In genomic region chr7:133815677-133816210, GRCh38 we compare ENCODE assay signal across 1 cellular context.
TF ChIP-seq lines count a peak whose summit lies in the region.

No MANE protein-coding gene starts in this region.

TF ChIP-seq in HepG2, 621 proteins besides CTCF, POLR2A, EP300 and RAD21 (continued from another document and continues in another):
- TF ChIP-seq ZNF18 (CRISPR knock-in tag; IDR thresholded peaks at IDR 0.05; ENCODE audit: insufficient replicate concordance) (no peak), HNF4G (IDR thresholded peaks at IDR 0.05; ENCODE audit: borderline replicate concordance, low read depth, low read length) (no peak), HNF4G (CRISPR knock-in tag; IDR thresholded peaks at IDR 0.05; ENCODE audit: borderline replicate concordance, low read depth) (no peak), POLR2AphosphoS2 (IDR thresholded peaks at IDR 0.05; ENCODE audit: low read depth, low read length) (no peak), ZMYM2 (CRISPR knock-in tag; IDR thresholded peaks at IDR 0.05) (peak; percentile 50; the same call in 1 of the 2 replicates), ZNF451 (CRISPR knock-in tag; IDR thresholded peaks at IDR 0.05) (no peak), ZGPAT (CRISPR knock-in tag; IDR thresholded peaks at IDR 0.05) (peak; percentile 81), ZNF644 (CRISPR knock-in tag; IDR thresholded peaks at IDR 0.05; ENCODE audit: low read depth) (peak; percentile 96), TSC22D2 (CRISPR knock-in tag; IDR thresholded peaks at IDR 0.05; ENCODE audit: borderline replicate concordance) (no peak), SRY (CRISPR knock-in tag; IDR thresholded peaks at IDR 0.05) (no peak), ZXDC (CRISPR knock-in tag; IDR thresholded peaks at IDR 0.05) (no peak), NR3C1 (CRISPR knock-in tag; IDR thresholded peaks at IDR 0.05) (no peak), ZIK1 (CRISPR knock-in tag; IDR thresholded peaks at IDR 0.05; ENCODE audit: borderline replicate concordance, low read depth) (no peak), DR1 (CRISPR knock-in tag; IDR thresholded peaks at IDR 0.05) (no peak), ZNF772 (CRISPR knock-in tag; IDR thresholded peaks at IDR 0.05) (no peak), ARID4A (CRISPR knock-in tag; IDR thresholded peaks at IDR 0.05; ENCODE audit: borderline replicate concordance) (no peak), ARID3A (IDR thresholded peaks at IDR 0.05; ENCODE audit: low read depth, low read length) (peak; percentile 97), ZNF569 (CRISPR knock-in tag; IDR thresholded peaks at IDR 0.05; ENCODE audit: borderline replicate concordance) (no peak), TOE1 (CRISPR knock-in tag; IDR thresholded peaks at IDR 0.05) (no peak), ZNF83 (CRISPR knock-in tag; IDR thresholded peaks at IDR 0.05; ENCODE audit: borderline replicate concordance) (no peak), GTF3A (CRISPR knock-in tag; conservative IDR thresholded peaks at IDR 0.05) (no peak), PBX3 (CRISPR knock-in tag; IDR thresholded peaks at IDR 0.05; ENCODE audit: borderline replicate concordance) (no peak), GTF2F1 (IDR thresholded peaks at IDR 0.05; ENCODE audit: low read length) (no peak), MXD3 (CRISPR knock-in tag; IDR thresholded peaks at IDR 0.05) (no peak), PRDM4 (CRISPR knock-in tag; IDR thresholded peaks at IDR 0.05; ENCODE audit: borderline replicate concordance) (no peak), ZNF530 (CRISPR knock-in tag; IDR thresholded peaks at IDR 0.05; ENCODE audit: low read depth) (no peak), PHF5A (CRISPR knock-in tag; IDR thresholded peaks at IDR 0.05; ENCODE audit: low read depth, unreplicated experiment) (no peak), ZNF792 (CRISPR knock-in tag; IDR thresholded peaks at IDR 0.05) (no peak; the same call in 1 of the 2 replicates), ZFP36 (IDR thresholded peaks at IDR 0.05; ENCODE audit: borderline replicate concordance, low read depth, low read length, partially characterized antibody) (no peak), ZNF138 (CRISPR knock-in tag; IDR thresholded peaks at IDR 0.05; ENCODE audit: low read depth) (no peak), RXRB (CRISPR knock-in tag; IDR thresholded peaks at IDR 0.05; ENCODE audit: borderline replicate concordance) (no peak), ZBTB2 (CRISPR knock-in tag; IDR thresholded peaks at IDR 0.05; ENCODE audit: low read depth) (no peak), ZNF232 (CRISPR knock-in tag; IDR thresholded peaks at IDR 0.05; ENCODE audit: borderline replicate concordance) (no peak), PAX8 (CRISPR knock-in tag; IDR thresholded peaks at IDR 0.05; ENCODE audit: borderline replicate concordance) (no peak), SMARCC2 (IDR thresholded peaks at IDR 0.05) (no peak), ZUFSP (CRISPR knock-in tag; IDR thresholded peaks at IDR 0.05; ENCODE audit: borderline replicate concordance) (no peak), ATAD3A (CRISPR knock-in tag; IDR thresholded peaks at IDR 0.05) (no peak), ZBTB43 (CRISPR knock-in tag; conservative IDR thresholded peaks at IDR 0.05) (0 out of 2 replicates have a peak, but pooled peaks have one; percentile 23), ZBTB8A (CRISPR knock-in tag; IDR thresholded peaks at IDR 0.05; ENCODE audit: borderline replicate concordance, low read depth) (no peak)
